ENCODE assay signal across 8 cellular contexts in genomic region chr9:136799854-136800657, GRCh38. TPM values are rescaled to one million over a fixed set of nuclear protein-coding genes. Genes with fewer than 3 reads are reported as not detected.
A peak's percentile ranks its signal among the peaks of the same experiment; 100 is the strongest.
DNase-seq lines count a peak whose midpoint lies in the region; ATAC-seq lines count a peak whose summit lies in the region.

No MANE protein-coding gene starts in this region.

- H3K36me3 Mint-ChIP-seq in activated CD8-positive, alpha-beta memory T cell treated with anti-CD3 and anti-CD28 coated beads, Interleukin-2, amount 10 ng/mL, durations not matched to agents 7 days and 5 days: no peaks in the 10 kb centered on the region

- H3K9me3 Mint-ChIP-seq in activated CD8-positive, alpha-beta memory T cell treated with anti-CD3 and anti-CD28 coated beads, Interleukin-2, amount 10 ng/mL, durations not matched to agents 7 days and 5 days (ENCODE audit: low read depth): no peaks in the 10 kb centered on the region

- DNase-seq in EL (peak; percentile 75), HUDEP-2 (lab: John Stamatoyannopoulos, UW; ENCODE audit: unreplicated experiment in 76 of 76) (peak in 70 of 76 experiments; percentile 24 to 96 (median 84)), NOMO-1 treated with dmso at 0.1 percent for 144 hours (lab: John Stamatoyannopoulos, UW; ENCODE audit: unreplicated experiment) (peak; percentile 65)
- peak; percentile 92 for DNase-seq in activated CD8-positive, alpha-beta memory T cell treated with anti-CD3 and anti-CD28 coated beads, Interleukin-2, amount 10 ng/mL, durations not matched to agents 7 days and 5 days
- DNase-seq in stimulated activated CD8-positive, alpha-beta memory T cell treated with anti-CD3 and anti-CD28 coated beads, Interleukin-2, amount 100 ng/mL, for 1 hour (ENCODE audit: low read depth in 2 of 2): peak; percentile 85 to 89

- peaks cover 27% of the 10 kb centered on the region for H3K27me3 Mint-ChIP-seq in activated CD8-positive, alpha-beta memory T cell treated with anti-CD3 and anti-CD28 coated beads, Interleukin-2, amount 10 ng/mL, durations not matched to agents 7 days and 5 days

- peak overlapping the region; percentile 4 for H3K4me3 ChIP-seq in endocrine pancreas (ENCODE audit: control insufficient read depth, insufficient read depth, low read length)
- peak overlapping the region; percentile 26 for H3K4me3 ChIP-seq in mononuclear cell (ENCODE audit: low read length)

- H3K36me3 ChIP-seq in endocrine pancreas (ENCODE audit: control insufficient read depth, insufficient read depth, low read length): no peaks in the 10 kb centered on the region

- CTCF ChIA-PET in activated CD8-positive, alpha-beta memory T cell treated with anti-CD3 and anti-CD28 coated beads, Interleukin-2, amount 10 ng/mL, durations not matched to agents 7 days and 5 days (lab: Charles Lee): interaction anchor here (0.6 to 3.2 kb wide), 9 partner anchors 7 to 441 kb away, joined by 3 to 16 read pairs (median 5); partner anchors contain the start of genes ABCA2, AJM1, TMEM141 and TUBB4B

- H3K9me3 ChIP-seq in endocrine pancreas (ENCODE audit: control insufficient read depth, low read length) (no peaks in the 10 kb centered on the region), mononuclear cell (ENCODE audit: low read depth, low read length) (no peaks in the 10 kb centered on the region)

- no peaks in the 10 kb centered on the region for H3K4me1 ChIP-seq in endocrine pancreas (ENCODE audit: control insufficient read depth, insufficient read depth, low read length)
- peaks cover 26% of the 10 kb centered on the region for H3K4me1 ChIP-seq in mononuclear cell (ENCODE audit: insufficient read depth, low read length)

- H3K27ac Mint-ChIP-seq in activated CD8-positive, alpha-beta memory T cell treated with anti-CD3 and anti-CD28 coated beads, Interleukin-2, amount 10 ng/mL, durations not matched to agents 7 days and 5 days: no peak overlapping the region

- H3K9ac ChIP-seq in endocrine pancreas (ENCODE audit: control insufficient read depth, insufficient read depth, low read length): peak overlapping the region; percentile 23

- H3K27me3 ChIP-seq in endocrine pancreas (ENCODE audit: control insufficient read depth, insufficient read depth, low read length) (no peaks in the 10 kb centered on the region), mononuclear cell (ENCODE audit: insufficient read depth, low read length) (peaks cover 20% of the 10 kb centered on the region)

- H3K4me3 Mint-ChIP-seq in activated CD8-positive, alpha-beta memory T cell treated with anti-CD3 and anti-CD28 coated beads, Interleukin-2, amount 10 ng/mL, durations not matched to agents 7 days and 5 days: peak overlapping the region; percentile 72

- ATAC-seq in activated CD8-positive, alpha-beta memory T cell treated with anti-CD3 and anti-CD28 coated beads, Interleukin-2, amount 10 ng/mL, durations not matched to agents 7 days and 5 days: peak; percentile 82
- no peak for ATAC-seq in HG02571 (IDR thresholded peaks at IDR 0.05; ENCODE audit: unreplicated experiment)

- H3K4me1 Mint-ChIP-seq in activated CD8-positive, alpha-beta memory T cell treated with anti-CD3 and anti-CD28 coated beads, Interleukin-2, amount 10 ng/mL, durations not matched to agents 7 days and 5 days: peaks cover 19% of the 10 kb centered on the region

RNA-seq across cellular contexts. Expression of gene CCDC183, which starts 3.9 kb away (rescaled TPM):
- under 1 TPM; 0.26 to 0.91 TPM for total RNA-seq in activated CD8-positive, alpha-beta memory T cell treated with anti-CD3 and anti-CD28 coated beads, Interleukin-2, amount 10 ng/mL, durations not matched to agents 7 days and 5 days
- total RNA-seq in mononuclear cell: 1.7 TPM

RNA-seq across cellular contexts. Expression of gene RABL6, which starts 7.7 kb away (rescaled TPM):
- total RNA-seq in activated CD8-positive, alpha-beta memory T cell treated with anti-CD3 and anti-CD28 coated beads, Interleukin-2, amount 10 ng/mL, durations not matched to agents 7 days and 5 days: 100 to 1,000 TPM; 113 to 123 TPM
- 36.4 TPM for total RNA-seq in mononuclear cell

RNA-seq across cellular contexts. Expression of gene TMEM141, which starts 8.9 kb away (rescaled TPM):
- total RNA-seq in activated CD8-positive, alpha-beta memory T cell treated with anti-CD3 and anti-CD28 coated beads, Interleukin-2, amount 10 ng/mL, durations not matched to agents 7 days and 5 days: 10 to 100 TPM; 31.7 to 32.8 TPM
- 16.1 TPM for total RNA-seq in mononuclear cell

RNA-seq across cellular contexts. Expression of gene LCN15, which starts 35.7 kb away (rescaled TPM):
- not detected for total RNA-seq in activated CD8-positive, alpha-beta memory T cell treated with anti-CD3 and anti-CD28 coated beads, Interleukin-2, amount 10 ng/mL, durations not matched to agents 7 days and 5 days
- total RNA-seq in mononuclear cell: not detected

RNA-seq across cellular contexts. Expression of gene LCN8, which starts 42.0 kb away (rescaled TPM):
- not detected for total RNA-seq in activated CD8-positive, alpha-beta memory T cell treated with anti-CD3 and anti-CD28 coated beads, Interleukin-2, amount 10 ng/mL, durations not matched to agents 7 days and 5 days
- total RNA-seq in mononuclear cell: not detected
